Comparison of ENCODE assay signal across 16 cellular contexts in genomic region chr1:30336550-30337426, GRCh38.
DNase-seq lines count a peak whose midpoint lies in the region; ATAC-seq and TF ChIP-seq lines count a peak whose summit lies in the region.
"Had no signal": no experiment of that assay in that cellular context is flagged by ENCODE, and none has a peak within 500 bp of the region (broad histone marks: within the 10 kb centered on the region; RNA-seq: fewer than 3 reads in every experiment).

No MANE protein-coding gene starts in this region.

- intact Hi-C loops in Right ventricle myocardium superior (cut with DNase I) (no loop called here), left ventricle myocardium inferior (cut with micrococcal nuclease) (no loop called here), heart right ventricle (cut with DNase I) (no loop called here), psoas muscle (cut with DNase I) (no loop called here)

- H3K4me1 ChIP-seq in left ventricle myocardium inferior, result no peaks in the 10 kb centered on the region
- peaks cover 0 to 5% (median 0%) of the 10 kb centered on the region in 9 donors for H3K4me1 ChIP-seq in heart right ventricle
- peaks cover 19% of the 10 kb centered on the region for H3K4me1 ChIP-seq in psoas muscle
- H3K4me1 ChIP-seq: Peyer's patch had no signal

- H3K4me3 ChIP-seq in left ventricle myocardium inferior (no peak overlapping the region), heart right ventricle (no peak overlapping the region), psoas muscle (no peak overlapping the region)
- H3K4me3 ChIP-seq: Peyer's patch had no signal

- ATAC-seq in Right ventricle myocardium superior (ENCODE audit: poor library complexity) (peak; percentile 69), heart right ventricle (peak in 5 of 8 donors; percentile 25 to 92 (median 80)), psoas muscle (peak; percentile 81 to 88 (median 85))
- ATAC-seq: HepG2 had no signal

- TF ChIP-seq CTCF in left ventricle myocardium inferior (IDR thresholded peaks at IDR 0.05; ENCODE audit: borderline replicate concordance), result no peak
- no peak for TF ChIP-seq CTCF in heart right ventricle (IDR thresholded peaks at IDR 0.05)
- no peak for TF ChIP-seq CTCF in psoas muscle (IDR thresholded peaks at IDR 0.05)

- H3K9me3 ChIP-seq in left ventricle myocardium inferior (replicated peaks), result no peaks in the 10 kb centered on the region
- no peaks in the 10 kb centered on the region for H3K9me3 ChIP-seq in heart right ventricle
- H3K9me3 ChIP-seq in psoas muscle, result no peaks in the 10 kb centered on the region
- H3K9me3 ChIP-seq: Peyer's patch, SK-N-SH had no signal

- no peaks in the 10 kb centered on the region for H3K36me3 ChIP-seq in left ventricle myocardium inferior
- H3K36me3 ChIP-seq in heart right ventricle, result no peaks in the 10 kb centered on the region
- no peaks in the 10 kb centered on the region for H3K36me3 ChIP-seq in psoas muscle (ENCODE audit: insufficient read depth in 1 of 2, low read depth in 1 of 2)
- H3K36me3 ChIP-seq: Peyer's patch had no signal

- H3K27me3 ChIP-seq in left ventricle myocardium inferior (ENCODE audit: low read depth), result peaks cover 45% of the 10 kb centered on the region
- peaks cover 0 to 17% (median 14%) of the 10 kb centered on the region in 7 donors for H3K27me3 ChIP-seq in heart right ventricle
- peaks cover 0 to 4% (median 0%) of the 10 kb centered on the region in 3 donors for H3K27me3 ChIP-seq in psoas muscle (ENCODE audit: insufficient read depth in 3 of 3, low read length in 2 of 3)
- H3K27me3 ChIP-seq: Peyer's patch had no signal

- DNase-seq in Right ventricle myocardium superior (no peak), left ventricle myocardium inferior (no peak), heart right ventricle (no peak), psoas muscle (peak; percentile 47 to 67), NCI-H128 (lab: John Stamatoyannopoulos, UW; ENCODE audit: unreplicated experiment) (no peak), cerebellar cortex (ENCODE audit: low spot score) (no peak)
- DNase-seq in stimulated activated CD4-positive, alpha-beta T cell treated with anti-CD3 and anti-CD28 coated beads, Interleukin-15, amount 100 ng/mL, for 24 hours, result no peak
- DNase-seq: AML-193, HFFc6, KBM-7, NCI-H187, NCI-H524 treated with DMSO at 0.1 percent for 48 hours, SHP77, SK-N-SH had no signal

- H3K27ac ChIP-seq in left ventricle myocardium inferior (replicated peaks) (no peak overlapping the region), heart right ventricle (peak overlapping the region in 3 of 10 donors; percentile 28 to 76 (median 38)), psoas muscle (peak overlapping the region; percentile 82)
- H3K27ac ChIP-seq: Peyer's patch had no signal

- 66 to 67% methylated on average over 17 of the region's 17 CpGs for WGBS in heart right ventricle, 2 donors
- WGBS in psoas muscle, 3 donors, result 26 to 51% (median 28%) methylated on average over 17 of the region's 17 CpGs

Comparison
In these comparisons a context has a peak if more than half of its experiments do, and no peak if none do; other contexts are left out.
1. DNase-seq: peak in psoas muscle (2 of 2); none in Right ventricle myocardium superior (single experiment), left ventricle myocardium inferior (single experiment), heart right ventricle (0 of 2), NCI-H128 (single experiment), cerebellar cortex (single experiment) and stimulated activated CD4-positive, alpha-beta T cell treated with anti-CD3 and anti-CD28 coated beads, Interleukin-15, amount 100 ng/mL, for 24 hours (single experiment).
2. Peak in every context shown above with its lines, with median percentiles within 50 percentile points of each other: ATAC-seq.